Comparison of ENCODE assay signal across 14 cellular contexts in the genomic region with DNA sequence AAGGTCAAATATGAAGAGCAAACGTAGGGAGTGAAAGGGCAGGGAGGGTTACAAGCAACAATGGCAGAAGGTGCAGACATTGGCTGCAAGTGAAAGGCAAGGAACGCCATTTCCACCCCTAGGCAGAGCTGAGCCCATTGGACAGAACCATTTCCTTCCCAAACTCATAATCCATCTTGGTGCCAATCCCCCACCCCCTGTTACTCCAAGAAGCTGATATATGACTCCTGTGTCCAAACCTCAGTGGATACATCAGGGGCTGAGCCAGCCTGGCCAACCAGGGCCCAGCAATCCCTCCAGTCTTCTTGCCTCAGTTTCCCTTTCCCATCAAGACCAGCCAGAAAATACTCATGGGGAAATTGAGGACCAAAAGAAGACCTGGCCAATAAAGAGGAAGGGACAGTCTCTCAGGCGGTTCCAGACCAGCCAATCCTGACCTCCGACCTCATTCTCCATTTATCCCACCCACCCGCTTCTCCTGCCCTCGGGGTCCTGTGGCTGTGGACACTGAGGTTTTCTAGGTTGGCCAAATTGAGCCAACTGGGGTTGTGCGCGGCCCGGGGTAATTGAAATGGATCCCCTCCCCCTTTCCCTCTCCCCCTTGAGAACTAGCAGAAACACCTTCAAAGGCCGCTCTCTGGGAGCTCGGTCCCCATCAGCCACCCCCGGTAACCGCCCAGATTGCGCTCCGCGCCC. TPM values are rescaled to one million over a fixed set of nuclear protein-coding genes. Genes with fewer than 3 reads are reported as not detected.
A peak's percentile ranks its signal among the peaks of the same experiment; 100 is the strongest.
DNase-seq lines count a peak whose midpoint lies in the region; TF ChIP-seq lines count a peak whose summit lies in the region.
"Had no signal": no experiment of that assay in that cellular context is flagged by ENCODE, and none has a peak within 500 bp of the region (broad histone marks: within the 10 kb centered on the region; RNA-seq: fewer than 3 reads in every experiment).

No MANE protein-coding gene starts in this region.

- DNase-seq in RWPE1 (ENCODE audit: low spot score) (no peak), fibroblast of villous mesenchyme (ENCODE audit: low read depth) (no peak), testis (no peak), NOMO-1 (lab: John Stamatoyannopoulos, UW; ENCODE audit: unreplicated experiment in 2 of 2) (no peak), NCI-H510A (lab: John Stamatoyannopoulos, UW) (no peak), NCI-H1048 (lab: John Stamatoyannopoulos, UW) (no peak)
- DNase-seq in stimulated activated CD4-positive, alpha-beta T cell treated with anti-CD3 and anti-CD28 coated beads, Interleukin-2, amount 100 ng/mL, for 48 hours, result no peak
- DNase-seq: activated CD4-positive, alpha-beta T cell treated with anti-CD3 and anti-CD28 coated beads, Interleukin-2, amount 10 ng/mL, durations not matched to agents 7 days and 5 days; activated T-cell treated with anti-CD3 and anti-CD28 coated beads, Interleukin-2, amount 50 U/mL, for 24 hours; AML-193; left colon; NCI-H446 treated with DMSO at 0.1 percent for 48 hours; T-helper 2 cell had no signal

- H3K4me1 ChIP-seq in mucosa of rectum (ENCODE audit: control insufficient read depth in 2 of 2, insufficient read depth in 2 of 2, low read length in 2 of 2) (peaks cover 6% of the 10 kb centered on the region in 2 donors), testis (peaks cover 43% of the 10 kb centered on the region)

- H3K4me3 ChIP-seq in fibroblast of villous mesenchyme (ENCODE audit: low read depth, low read length) (peak overlapping the region; percentile 53), mucosa of rectum (ENCODE audit: low read length in 2 of 2) (peak overlapping the region; percentile 17 to 38), testis (peak overlapping the region; percentile 56 to 71)

- H3K27ac ChIP-seq in RWPE1 (peak overlapping the region; percentile 62), mucosa of rectum (ENCODE audit: low read depth in 2 of 2, low read length in 2 of 2) (no peak overlapping the region), testis (peak overlapping the region; percentile 83)

- H3K27me3 ChIP-seq in mucosa of rectum (ENCODE audit: control insufficient read depth in 2 of 2, insufficient read depth in 2 of 2, low read length in 2 of 2) (no peaks in the 10 kb centered on the region), testis (no peaks in the 10 kb centered on the region)

- no peaks in the 10 kb centered on the region for H3K9me3 ChIP-seq in mucosa of rectum (ENCODE audit: control insufficient read depth in 2 of 2, low read length in 2 of 2)
- no peaks in the 10 kb centered on the region for H3K9me3 ChIP-seq in testis

- CTCF ChIA-PET in RWPE1 (lab: Yijun Ruan, JAX), result no interaction called here

- no peak for TF ChIP-seq CTCF in RWPE1 (conservative IDR thresholded peaks at IDR 0.05; ENCODE audit: low read depth)
- TF ChIP-seq CTCF in fibroblast of villous mesenchyme (IDR thresholded peaks at IDR 0.05; ENCODE audit: insufficient read depth, low read depth, low read length), result no peak
- TF ChIP-seq CTCF in testis (IDR thresholded peaks at IDR 0.05), result no peak

- 13 to 15% methylated on average over 13 to 16 of the region's 16 CpGs for WGBS in testis, 2 donors

- TF ChIP-seq POLR2A in testis (IDR thresholded peaks at IDR 0.05), result no peak

- no peak overlapping the region for H3K9ac ChIP-seq in mucosa of rectum (ENCODE audit: low read depth in 1 of 2, low read length in 2 of 2)

- POLR2A ChIA-PET in RWPE1 (lab: Yijun Ruan, JAX; ENCODE audit: low non-redundant PET), result no interaction called here

- no peaks in the 10 kb centered on the region for H3K36me3 ChIP-seq in mucosa of rectum (ENCODE audit: control insufficient read depth in 2 of 2, insufficient read depth in 2 of 2, low read length in 2 of 2)
- no peaks in the 10 kb centered on the region for H3K36me3 ChIP-seq in testis (ENCODE audit: low read depth, missing control alignments)

- intact Hi-C loops in testis (cut with DNase I; ENCODE audit: low total_unique reads), result no loop called here

RNA-seq across cellular contexts. Expression of gene TNS1, which starts 24.8 kb away (rescaled TPM):
- total RNA-seq in fibroblast of villous mesenchyme (127 and 147 TPM in 2 replicates), testis (100 to 1,000 TPM; 227 to 256 TPM)
- 75.9 TPM for polyA plus RNA-seq in testis (ENCODE audit: insufficient read depth, low read depth, low replicate concordance)

Comparison
In these comparisons a context has a peak if more than half of its experiments do, and no peak if none do; other contexts are left out.
1. H3K27ac ChIP-seq: peak in RWPE1 (single experiment) and testis (2 of 2); none in mucosa of rectum (0 of 2).
2. Peak in every context shown above with its lines, with median percentiles within 50 percentile points of each other: H3K4me3 ChIP-seq.